Comparison of ENCODE assay signal across 1 cellular context in the genomic region with DNA sequence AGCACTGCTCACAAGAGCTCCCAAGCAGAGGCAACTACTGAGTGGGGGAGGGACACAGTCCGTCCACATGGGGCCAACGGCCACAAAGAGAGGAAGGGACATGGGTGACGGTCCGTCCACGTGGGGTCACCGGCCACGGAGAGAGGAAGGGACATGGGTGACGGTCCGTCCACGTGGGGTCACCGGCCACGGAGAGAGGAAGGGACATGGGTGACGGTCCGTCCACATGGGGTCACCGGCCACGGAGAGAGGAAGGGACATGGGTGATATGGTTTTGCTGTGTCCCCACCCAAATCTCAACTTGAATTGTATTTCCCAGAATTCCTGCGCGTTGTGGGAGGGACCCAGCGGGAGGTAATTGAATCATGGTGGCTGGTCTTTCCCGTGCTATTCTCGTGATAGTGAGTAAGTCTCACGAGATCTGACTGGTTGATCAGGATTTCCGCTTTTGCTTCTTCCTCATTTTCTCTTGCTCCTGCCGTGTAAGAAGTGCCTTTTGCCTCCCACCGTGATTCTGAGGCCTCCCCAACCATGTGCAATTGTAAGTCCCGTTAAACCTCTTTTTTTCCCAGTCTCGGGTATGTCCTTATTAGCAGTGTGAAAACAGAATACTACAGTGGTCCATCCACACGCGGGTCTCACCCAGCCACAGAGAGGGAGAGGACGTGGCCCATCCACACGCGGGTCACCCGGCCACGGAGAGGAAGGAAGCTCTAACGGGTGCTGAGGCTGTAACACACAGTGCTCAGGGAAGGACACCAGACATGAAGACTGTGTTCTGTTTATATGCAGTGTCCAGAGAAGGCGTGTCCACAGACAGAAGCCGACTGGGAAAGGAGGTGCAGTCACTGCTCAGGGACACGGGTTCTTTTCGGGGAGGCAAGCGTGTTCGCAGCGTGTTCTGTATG.
A peak's percentile ranks its signal among the peaks of the same experiment; 100 is the strongest.
TF ChIP-seq lines count a peak whose summit lies in the region.

No MANE protein-coding gene starts in this region.

TF ChIP-seq in HepG2, 621 proteins besides CTCF, POLR2A, EP300 and RAD21:
- TF ChIP-seq HOXA5 (CRISPR knock-in tag; IDR thresholded peaks at IDR 0.05) (no peak), CHD2 (IDR thresholded peaks at IDR 0.05; ENCODE audit: low read depth, low read length) (0 out of 2 replicates have a peak, but pooled peaks have one; percentile 35)
- TF ChIP-seq, protein P1, sequence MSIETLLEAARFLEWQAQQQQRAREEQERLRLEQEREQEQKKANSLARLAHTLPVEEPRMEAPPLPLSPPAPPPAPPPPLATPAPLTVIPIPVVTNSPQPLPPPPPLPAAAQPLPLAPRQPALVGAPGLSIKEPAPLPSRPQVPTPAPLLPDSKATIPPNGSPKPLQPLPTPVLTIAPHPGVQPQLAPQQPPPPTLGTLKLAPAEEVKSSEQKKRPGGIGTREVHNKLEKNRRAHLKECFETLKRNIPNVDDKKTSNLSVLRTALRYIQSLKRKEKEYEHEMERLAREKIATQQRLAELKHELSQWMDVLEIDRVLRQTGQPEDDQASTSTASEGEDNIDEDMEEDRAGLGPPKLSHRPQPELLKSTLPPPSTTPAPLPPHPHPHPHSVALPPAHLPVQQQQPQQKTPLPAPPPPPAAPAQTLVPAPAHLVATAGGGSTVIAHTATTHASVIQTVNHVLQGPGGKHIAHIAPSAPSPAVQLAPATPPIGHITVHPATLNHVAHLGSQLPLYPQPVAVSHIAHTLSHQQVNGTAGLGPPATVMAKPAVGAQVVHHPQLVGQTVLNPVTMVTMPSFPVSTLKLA (IDR thresholded peaks at IDR 0.05): peak; percentile 49; the same call in 1 of the 2 replicates
